ENCODE assay signal across 17 cellular contexts in genomic region chr12:48160807-48161206, GRCh38. TPM values are rescaled to one million over a fixed set of nuclear protein-coding genes. Genes with fewer than 3 reads are reported as not detected.
DNase-seq lines count a peak whose midpoint lies in the region; ATAC-seq and TF ChIP-seq lines count a peak whose summit lies in the region.
"Had no signal": no experiment of that assay in that cellular context is flagged by ENCODE, and none has a peak within 500 bp of the region (broad histone marks: within the 10 kb centered on the region; RNA-seq: fewer than 3 reads in every experiment).

No MANE protein-coding gene starts in this region.

- TF ChIP-seq POLR2A in testis (IDR thresholded peaks at IDR 0.05): no peak

- intact Hi-C loops in Right ventricle myocardium superior (cut with DNase I) (loop anchor here (10.0 kb wide), 1 partner anchor 216 kb away; no protein-coding TSS in a partner anchor), cardiac septum (cut with DNase I) (no loop called here), testis (cut with DNase I; ENCODE audit: low total_unique reads) (no loop called here)

- no peak for TF ChIP-seq CTCF in testis (IDR thresholded peaks at IDR 0.05)

- no peak overlapping the region for H3K4me3 ChIP-seq in testis
- H3K4me3 ChIP-seq: body of pancreas, smooth muscle cell had no signal

- H3K9me3 ChIP-seq in testis: no peaks in the 10 kb centered on the region
- H3K9me3 ChIP-seq: body of pancreas had no signal

- DNase-seq in Right ventricle myocardium superior (peak; percentile 58), cardiac septum (ENCODE audit: low spot score) (no peak), NCI-H446 treated with DMSO at 0.1 percent for 48 hours (lab: John Stamatoyannopoulos, UW) (peak; percentile 2), testis (peak; percentile 42), HT-29 (ENCODE audit: low spot score) (no peak), NCI-H82 treated with DMSO at 0.1 percent for 48 hours (lab: John Stamatoyannopoulos, UW; ENCODE audit: unreplicated experiment) (no peak)
- DNase-seq: activated CD4-positive, alpha-beta memory T cell treated with anti-CD3 and anti-CD28 coated beads, Interleukin-2, amount 10 ng/mL, durations not matched to agents 7 days and 5 days; NCI-H1092 had no signal

- H3K36me3 ChIP-seq in testis (ENCODE audit: low read depth, missing control alignments): no peaks in the 10 kb centered on the region

- H3K27ac ChIP-seq in cingulate gyrus (ENCODE audit: low read depth, low read length) (peak overlapping the region; percentile 10), testis (no peak overlapping the region)
- H3K27ac ChIP-seq: body of pancreas had no signal

- WGBS in testis, 2 donors: 84 to 88% methylated on average over 2 of the region's 2 CpGs

- ATAC-seq in Right ventricle myocardium superior (ENCODE audit: poor library complexity) (no peak), GM19328 (IDR thresholded peaks at IDR 0.05; ENCODE audit: unreplicated experiment) (no peak)
- ATAC-seq: activated T-helper 17 cell treated with anti-CD3 and anti-CD28 coated beads, Interleukin-2, amount 50 U/mL, for 72 hours; body of pancreas had no signal

- no peaks in the 10 kb centered on the region for H3K27me3 ChIP-seq in testis
- H3K27me3 ChIP-seq: body of pancreas had no signal

- peaks cover 9% of the 10 kb centered on the region for H3K4me1 ChIP-seq in testis

RNA-seq across cellular contexts. Expression of gene ASB8, which starts 3.5 kb away (rescaled TPM):
- total RNA-seq in Right ventricle myocardium superior: 86.0 TPM
- total RNA-seq in cardiac septum: 69.4 TPM
- 10 to 100 TPM; 34.7 to 55.4 TPM for total RNA-seq in testis
- polyA plus RNA-seq in testis (ENCODE audit: insufficient read depth, low read depth, low replicate concordance): 46.8 TPM
- total RNA-seq in HT-29 (2014; rRNA removed; shearing (Covaris generic)): 18.1 and 22.1 TPM in 2 replicates

RNA-seq across cellular contexts. Expression of gene CCDC184, which starts 22.6 kb away (rescaled TPM):
- 0.97 TPM for total RNA-seq in Right ventricle myocardium superior
- total RNA-seq in cardiac septum: 0.67 TPM
- 1 to 10 TPM; 6.9 to 8.0 TPM for total RNA-seq in testis
- 7.8 TPM for polyA plus RNA-seq in testis (ENCODE audit: insufficient read depth, low read depth, low replicate concordance)
- not detected in 2 replicates for total RNA-seq in HT-29 (2014; rRNA removed; shearing (Covaris generic))

RNA-seq across cellular contexts. Expression of gene PFKM, which starts 41.6 kb away (rescaled TPM):
- total RNA-seq in Right ventricle myocardium superior: 752 TPM
- total RNA-seq in cardiac septum: 400 TPM
- total RNA-seq in testis: 100 to 1,000 TPM in 1 of 2 donors, 10 to 100 TPM in 1; 99.6 to 104 TPM
- 190 TPM for polyA plus RNA-seq in testis (ENCODE audit: insufficient read depth, low read depth, low replicate concordance)
- 50.4 and 61.8 TPM in 2 replicates for total RNA-seq in HT-29 (2014; rRNA removed; shearing (Covaris generic))

RNA-seq across cellular contexts. Expression of gene OR10AD1, which starts 42.3 kb away (rescaled TPM):
- total RNA-seq in Right ventricle myocardium superior (not detected), cardiac septum (not detected), testis (not detected)
- polyA plus RNA-seq in testis (ENCODE audit: insufficient read depth, low read depth, low replicate concordance): 0.66 TPM
- total RNA-seq in HT-29 (2014; rRNA removed; shearing (Covaris generic)): not detected in 2 replicates
- total RNA-seq: activated CD4-positive, alpha-beta memory T cell treated with anti-CD3 and anti-CD28 coated beads, Interleukin-2, amount 10 ng/mL, durations not matched to agents 7 days and 5 days; activated T-helper 17 cell treated with anti-CD3 and anti-CD28 coated beads, Interleukin-2, amount 50 U/mL, for 72 hours; body of pancreas; fibroblast of villous mesenchyme; mesenteric fat pad; smooth muscle cell; subcutaneous adipose tissue had no signal
- polyA plus RNA-seq: AG04450, smooth muscle cell had no signal

RNA-seq across cellular contexts. Expression of gene SENP1, which starts 54.9 kb away (rescaled TPM):
- total RNA-seq in Right ventricle myocardium superior (5.1 TPM), cardiac septum (10.1 TPM), testis (100 to 1,000 TPM in 1 of 2 donors, 10 to 100 TPM in 1; 84.2 to 105 TPM)
- 148 TPM for polyA plus RNA-seq in testis (ENCODE audit: insufficient read depth, low read depth, low replicate concordance)
- 9.4 and 10.6 TPM in 2 replicates for total RNA-seq in HT-29 (2014; rRNA removed; shearing (Covaris generic))

Comparison
In these comparisons a context has a peak if more than half of its experiments do, and no peak if none do; other contexts are left out.
1. DNase-seq: peak in Right ventricle myocardium superior (single experiment), NCI-H446 treated with DMSO at 0.1 percent for 48 hours (single experiment) and testis (single experiment); none in cardiac septum (single experiment), HT-29 (single experiment) and NCI-H82 treated with DMSO at 0.1 percent for 48 hours (single experiment).